In the genomic region with DNA sequence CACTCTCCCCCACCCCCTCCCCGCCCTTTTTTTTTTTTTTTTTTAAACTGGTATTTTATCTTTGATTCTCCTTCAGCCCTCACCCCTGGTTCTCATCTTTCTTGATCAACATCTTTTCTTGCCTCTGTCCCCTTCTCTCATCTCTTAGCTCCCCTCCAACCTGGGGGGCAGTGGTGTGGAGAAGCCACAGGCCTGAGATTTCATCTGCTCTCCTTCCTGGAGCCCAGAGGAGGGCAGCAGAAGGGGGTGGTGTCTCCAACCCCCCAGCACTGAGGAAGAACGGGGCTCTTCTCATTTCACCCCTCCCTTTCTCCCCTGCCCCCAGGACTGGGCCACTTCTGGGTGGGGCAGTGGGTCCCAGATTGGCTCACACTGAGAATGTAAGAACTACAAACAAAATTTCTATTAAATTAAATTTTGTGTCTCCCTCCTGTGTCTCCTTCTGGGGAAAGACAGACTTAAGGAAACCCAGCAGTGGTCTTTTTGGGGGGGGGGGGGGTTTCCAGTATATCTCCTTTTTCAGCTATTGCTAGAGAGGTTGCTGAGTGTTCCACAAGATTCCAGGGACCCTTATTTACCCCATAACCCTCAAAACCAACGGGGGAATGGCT, we compare ENCODE assay signal across 12 cellular contexts. TPM values are rescaled to one million over a fixed set of nuclear protein-coding genes. Genes with fewer than 3 reads are reported as not detected.
DNase-seq lines count a peak whose midpoint lies in the region; ATAC-seq lines count a peak whose summit lies in the region.
"Had no signal": no experiment of that assay in that cellular context is flagged by ENCODE, and none has a peak within 500 bp of the region (broad histone marks: within the 10 kb centered on the region; RNA-seq: fewer than 3 reads in every experiment).

No MANE protein-coding gene starts in this region.

- no peaks in the 10 kb centered on the region for H3K9me3 ChIP-seq in GM23248 (ENCODE audit: low read depth)

- H3K36me3 Mint-ChIP-seq in activated naive CD8-positive, alpha-beta T cell, result peaks cover 13% of the 10 kb centered on the region
- peaks cover 17 to 18% of the 10 kb centered on the region in 2 donors for H3K36me3 Mint-ChIP-seq in naive B cell

- H3K4me3 ChIP-seq in ACC112 (ENCODE audit: low read depth, low read length) (no peak overlapping the region), GM23248 (no peak overlapping the region)

- 0 out of 2 replicates have a peak, but pooled peaks cover 6% of the 10 kb centered on the region for H4K20me1 ChIP-seq in GM23248 (ENCODE audit: insufficient read depth)

- H3K27ac ChIP-seq in ACC112 (ENCODE audit: low read depth, low read length), result peak overlapping the region; percentile 96
- peak overlapping the region; percentile 91 for H3K27ac ChIP-seq in GM23248

- no peaks in the 10 kb centered on the region for H3K9me3 Mint-ChIP-seq in activated naive CD8-positive, alpha-beta T cell (ENCODE audit: low read depth)
- peaks cover 0 to 3% (median 0%) of the 10 kb centered on the region in 7 donors for H3K9me3 Mint-ChIP-seq in naive B cell

- WGBS in GM23248 (ENCODE audit: low coverage in 1 of 2, low lambda C conversion rate in 2 of 2, missing lambda C conversion rate in 2 of 2), 2 experiments, result 90 to 95% methylated on average over 2 to 3 of the region's 3 CpGs

- no peaks in the 10 kb centered on the region for H3K9me2 ChIP-seq in GM23248 (ENCODE audit: insufficient read depth)

- peaks cover 59% of the 10 kb centered on the region for H3K4me1 Mint-ChIP-seq in activated naive CD8-positive, alpha-beta T cell (ENCODE audit: low read depth)
- peaks cover 35 to 75% (median 59%) of the 10 kb centered on the region in 3 donors for H3K4me1 Mint-ChIP-seq in naive B cell

- 0 out of 2 replicates have a peak overlapping the region, but pooled peaks have one; percentile 14 for H3K9ac ChIP-seq in GM23248

- DNase-seq in GM23248 (no peak), naive B cell (no peak), DMS79 treated with DMSO at 0.1 percent for 48 hours (lab: John Stamatoyannopoulos, UW) (no peak), glomerular visceral epithelial cell (ENCODE audit: extremely low spot score) (no peak)
- no peak for DNase-seq in stimulated activated CD4-positive, alpha-beta T cell treated with anti-CD3 and anti-CD28 coated beads, Interleukin-4, amount 100 ng/mL, for 4 hours
- no peak for DNase-seq in stimulated activated naive CD4-positive, alpha-beta T cell (lab: John Stamatoyannopoulos, UW)
- DNase-seq: activated CD4-positive, alpha-beta T cell treated with anti-CD3 and anti-CD28 coated beads, Interleukin-2, amount 50 U/mL, for 1 hour; COR-L47; cortex of kidney; occipital lobe had no signal

- H3K27me3 Mint-ChIP-seq in activated naive CD8-positive, alpha-beta T cell, result no peaks in the 10 kb centered on the region
- H3K27me3 Mint-ChIP-seq in naive B cell, result no peaks in the 10 kb centered on the region

- H2AFZ ChIP-seq in ACC112 (ENCODE audit: low read length, unreplicated experiment), result no peak overlapping the region
- no peak overlapping the region for H2AFZ ChIP-seq in GM23248

- no peak for ATAC-seq in naive B cell (ENCODE audit: low read depth in 2 of 2)

- H3K4me3 Mint-ChIP-seq in activated naive CD8-positive, alpha-beta T cell, result no peak overlapping the region
- H3K4me3 Mint-ChIP-seq in naive B cell, result peak overlapping the region in 4 of 8 donors; percentile 42 to 95 (median 94)

- H3K36me3 ChIP-seq in ACC112 (ENCODE audit: insufficient read depth, low read length) (peaks cover 25% of the 10 kb centered on the region), GM23248 (ENCODE audit: low read depth) (peaks cover 47% of the 10 kb centered on the region)

- peak overlapping the region; percentile 94 for H3K27ac Mint-ChIP-seq in activated naive CD8-positive, alpha-beta T cell
- peak overlapping the region; percentile 44 to 100 (median 97) for H3K27ac Mint-ChIP-seq in naive B cell

- H3K79me2 ChIP-seq in ACC112 (ENCODE audit: control insufficient read depth, insufficient read depth, low read length, unreplicated experiment), result peaks cover 60% of the 10 kb centered on the region
- peaks cover 76% of the 10 kb centered on the region for H3K79me2 ChIP-seq in GM23248 (ENCODE audit: insufficient read depth)

- H3K27me3 ChIP-seq in ACC112 (ENCODE audit: insufficient read depth, low read length) (no peaks in the 10 kb centered on the region), GM23248 (replicated peaks; ENCODE audit: insufficient read depth) (no peaks in the 10 kb centered on the region)

- peaks cover 55% of the 10 kb centered on the region for H3F3A ChIP-seq in GM23248 (ENCODE audit: insufficient read depth)

- H3K4me1 ChIP-seq in ACC112 (ENCODE audit: control insufficient read depth, insufficient read depth, low read length, unreplicated experiment), result peaks cover 32% of the 10 kb centered on the region
- H3K4me1 ChIP-seq in GM23248 (ENCODE audit: insufficient read depth), result peaks cover 32% of the 10 kb centered on the region

- H3K4me2 ChIP-seq in GM23248 (ENCODE audit: unreplicated experiment), result no peak overlapping the region

- in situ Hi-C loops in GM23248 (cut with MboI), result no loop called here

RNA-seq across cellular contexts. Expression of a gene that starts 1.5 kb away (rescaled TPM):
- 88.5 and 107 TPM in 2 replicates for total RNA-seq in GM23248 (2014; rRNA removed; shearing (Covaris generic))
- polyA plus RNA-seq in GM23248 (2016; fragmentation: Nextera tagmentation; extraction: Ambion mirVana) (177 and 182 TPM in 2 replicates), naive B cell (ENCODE audit: low read depth in 6 of 6) (100 to 1,000 TPM in 3 of 6 donors, 10 to 100 TPM in 3; 82.9 to 119 (median 99.3) TPM)

RNA-seq across cellular contexts. Expression of a gene that starts 5.8 kb away (rescaled TPM):
- total RNA-seq in GM23248 (2014; rRNA removed; shearing (Covaris generic)), result 1,238 and 1,432 TPM in 2 replicates
- polyA plus RNA-seq in GM23248 (2016; fragmentation: Nextera tagmentation; extraction: Ambion mirVana) (1,015 and 1,067 TPM in 2 replicates), naive B cell (ENCODE audit: low read depth in 6 of 6) (100 to 1,000 TPM in 5 of 6 donors, 10 to 100 TPM in 1; 97.4 to 189 (median 155) TPM)

RNA-seq across cellular contexts. Expression of a gene that starts 10.7 kb away (rescaled TPM):
- total RNA-seq in GM23248 (2014; rRNA removed; shearing (Covaris generic)), result 33.5 and 39.2 TPM in 2 replicates
- polyA plus RNA-seq in GM23248 (2016; fragmentation: Nextera tagmentation; extraction: Ambion mirVana), result 79.9 and 83.4 TPM in 2 replicates
- polyA plus RNA-seq in naive B cell (ENCODE audit: low read depth in 6 of 6), result 10 to 100 TPM; 33.8 to 63.0 (median 44.0) TPM

RNA-seq across cellular contexts. Expression of a gene that starts 12.9 kb away (rescaled TPM):
- 41.6 and 48.4 TPM in 2 replicates for total RNA-seq in GM23248 (2014; rRNA removed; shearing (Covaris generic))
- polyA plus RNA-seq in GM23248 (2016; fragmentation: Nextera tagmentation; extraction: Ambion mirVana) (132 and 136 TPM in 2 replicates), naive B cell (ENCODE audit: low read depth in 6 of 6) (10 to 100 TPM; 49.4 to 65.9 (median 52.7) TPM)

RNA-seq across cellular contexts. Expression of a gene that starts 25.1 kb away (rescaled TPM):
- 0.25 TPM in 1 of 2 replicates, not detected in the other for total RNA-seq in GM23248 (2014; rRNA removed; shearing (Covaris generic))
- polyA plus RNA-seq in GM23248 (2016; fragmentation: Nextera tagmentation; extraction: Ambion mirVana) (0.49 and 0.56 TPM in 2 replicates), naive B cell (ENCODE audit: low read depth in 6 of 6) (under 1 TPM in 1 of 6 donors, not detected in 5; 0.21 TPM)
- total RNA-seq: occipital lobe had no signal
